In the genomic region with DNA sequence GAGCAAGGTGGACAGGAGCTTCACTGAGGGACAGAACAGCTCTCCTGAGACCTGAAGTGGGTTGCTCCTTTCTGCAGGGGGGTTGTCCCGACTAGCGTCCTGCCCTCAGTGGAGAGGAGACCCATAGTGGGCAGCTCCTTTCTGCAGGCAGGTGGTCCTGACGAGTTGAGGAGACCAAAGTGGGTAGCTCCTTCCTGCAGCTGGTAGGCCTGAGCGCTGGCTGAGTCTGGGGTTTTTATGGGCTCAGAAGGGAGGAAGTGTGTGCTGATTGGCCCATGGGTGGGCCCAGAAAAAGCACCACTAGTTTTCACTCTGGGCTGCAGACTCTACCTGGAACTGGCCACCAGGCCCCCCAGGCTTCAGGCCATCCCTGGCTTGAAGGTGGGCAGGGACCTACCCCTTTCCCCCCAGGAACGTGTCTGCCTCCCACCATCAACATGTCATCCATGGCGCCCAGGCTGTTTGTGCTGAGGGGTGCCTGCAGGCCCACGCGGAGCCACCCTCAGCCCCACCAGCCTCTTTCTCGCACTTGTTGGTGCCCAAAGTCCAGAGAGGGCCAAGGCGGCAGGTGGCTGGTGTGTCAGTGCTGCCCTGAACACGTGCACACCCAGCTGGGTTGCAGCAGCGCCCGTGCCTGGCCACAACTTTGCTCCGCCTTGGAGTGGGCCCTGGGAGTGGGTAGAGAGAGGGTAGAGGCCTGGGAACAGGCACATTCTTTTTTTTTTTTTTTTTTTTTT, we compare ENCODE assay signal across 1 cellular context.
TF ChIP-seq lines count a peak whose summit lies in the region.

No MANE protein-coding gene starts in this region.

TF ChIP-seq in WTC11, 78 proteins besides CTCF, POLR2A, EP300 and RAD21 (continued from another document):
- TF ChIP-seq, protein P1, sequence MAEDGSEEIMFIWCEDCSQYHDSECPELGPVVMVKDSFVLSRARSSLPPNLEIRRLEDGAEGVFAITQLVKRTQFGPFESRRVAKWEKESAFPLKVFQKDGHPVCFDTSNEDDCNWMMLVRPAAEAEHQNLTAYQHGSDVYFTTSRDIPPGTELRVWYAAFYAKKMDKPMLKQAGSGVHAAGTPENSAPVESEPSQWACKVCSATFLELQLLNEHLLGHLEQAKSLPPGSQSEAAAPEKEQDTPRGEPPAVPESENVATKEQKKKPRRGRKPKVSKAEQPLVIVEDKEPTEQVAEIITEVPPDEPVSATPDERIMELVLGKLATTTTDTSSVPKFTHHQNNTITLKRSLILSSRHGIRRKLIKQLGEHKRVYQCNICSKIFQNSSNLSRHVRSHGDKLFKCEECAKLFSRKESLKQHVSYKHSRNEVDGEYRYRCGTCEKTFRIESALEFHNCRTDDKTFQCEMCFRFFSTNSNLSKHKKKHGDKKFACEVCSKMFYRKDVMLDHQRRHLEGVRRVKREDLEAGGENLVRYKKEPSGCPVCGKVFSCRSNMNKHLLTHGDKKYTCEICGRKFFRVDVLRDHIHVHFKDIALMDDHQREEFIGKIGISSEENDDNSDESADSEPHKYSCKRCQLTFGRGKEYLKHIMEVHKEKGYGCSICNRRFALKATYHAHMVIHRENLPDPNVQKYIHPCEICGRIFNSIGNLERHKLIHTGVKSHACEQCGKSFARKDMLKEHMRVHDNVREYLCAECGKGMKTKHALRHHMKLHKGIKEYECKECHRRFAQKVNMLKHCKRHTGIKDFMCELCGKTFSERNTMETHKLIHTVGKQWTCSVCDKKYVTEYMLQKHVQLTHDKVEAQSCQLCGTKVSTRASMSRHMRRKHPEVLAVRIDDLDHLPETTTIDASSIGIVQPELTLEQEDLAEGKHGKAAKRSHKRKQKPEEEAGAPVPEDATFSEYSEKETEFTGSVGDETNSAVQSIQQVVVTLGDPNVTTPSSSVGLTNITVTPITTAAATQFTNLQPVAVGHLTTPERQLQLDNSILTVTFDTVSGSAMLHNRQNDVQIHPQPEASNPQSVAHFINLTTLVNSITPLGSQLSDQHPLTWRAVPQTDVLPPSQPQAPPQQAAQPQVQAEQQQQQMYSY (CRISPR knock-in tag; IDR thresholded peaks at IDR 0.05), result no peak
- TF ChIP-seq CREM (CRISPR knock-in tag; IDR thresholded peaks at IDR 0.05) (no peak), NFYB (CRISPR knock-in tag; conservative IDR thresholded peaks at IDR 0.05; ENCODE audit: low read depth) (no peak), TEAD4 (CRISPR knock-in tag; IDR thresholded peaks at IDR 0.05) (no peak)
- TF ChIP-seq, protein P2, sequence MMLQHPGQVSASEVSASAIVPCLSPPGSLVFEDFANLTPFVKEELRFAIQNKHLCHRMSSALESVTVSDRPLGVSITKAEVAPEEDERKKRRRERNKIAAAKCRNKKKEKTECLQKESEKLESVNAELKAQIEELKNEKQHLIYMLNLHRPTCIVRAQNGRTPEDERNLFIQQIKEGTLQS (CRISPR knock-in tag; conservative IDR thresholded peaks at IDR 0.05), result no peak
- TF ChIP-seq, protein P3, sequence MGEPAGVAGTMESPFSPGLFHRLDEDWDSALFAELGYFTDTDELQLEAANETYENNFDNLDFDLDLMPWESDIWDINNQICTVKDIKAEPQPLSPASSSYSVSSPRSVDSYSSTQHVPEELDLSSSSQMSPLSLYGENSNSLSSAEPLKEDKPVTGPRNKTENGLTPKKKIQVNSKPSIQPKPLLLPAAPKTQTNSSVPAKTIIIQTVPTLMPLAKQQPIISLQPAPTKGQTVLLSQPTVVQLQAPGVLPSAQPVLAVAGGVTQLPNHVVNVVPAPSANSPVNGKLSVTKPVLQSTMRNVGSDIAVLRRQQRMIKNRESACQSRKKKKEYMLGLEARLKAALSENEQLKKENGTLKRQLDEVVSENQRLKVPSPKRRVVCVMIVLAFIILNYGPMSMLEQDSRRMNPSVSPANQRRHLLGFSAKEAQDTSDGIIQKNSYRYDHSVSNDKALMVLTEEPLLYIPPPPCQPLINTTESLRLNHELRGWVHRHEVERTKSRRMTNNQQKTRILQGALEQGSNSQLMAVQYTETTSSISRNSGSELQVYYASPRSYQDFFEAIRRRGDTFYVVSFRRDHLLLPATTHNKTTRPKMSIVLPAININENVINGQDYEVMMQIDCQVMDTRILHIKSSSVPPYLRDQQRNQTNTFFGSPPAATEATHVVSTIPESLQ (CRISPR knock-in tag; IDR thresholded peaks at IDR 0.05), result no peak
